33 cellular contexts compared by ENCODE assay signal in genomic region chr4:57850141-57850540, GRCh38.
"Had no signal": no experiment of that assay in that cellular context is flagged by ENCODE, and none has a peak within 500 bp of the region (broad histone marks: within the 10 kb centered on the region; RNA-seq: fewer than 3 reads in every experiment).

No MANE protein-coding gene starts in this region.

- H3K36me3 Mint-ChIP-seq: activated CD8-positive, alpha-beta memory T cell treated with anti-CD3 and anti-CD28 coated beads, Interleukin-2, amount 10 ng/mL, durations not matched to agents 7 days and 5 days; activated naive CD4-positive, alpha-beta T cell treated with anti-CD3 and anti-CD28 coated beads, Interleukin-2, amount 10 ng/mL, durations not matched to agents 7 days and 5 days; activated naive CD4-positive, alpha-beta T cell treated with anti-CD3 and anti-CD28 coated beads, Interleukin-2, amount 50 U/mL, for 24 hours; activated naive CD8-positive, alpha-beta T cell; activated naive CD8-positive, alpha-beta T cell treated with anti-CD3 and anti-CD28 coated beads, Interleukin-2, amount 10 ng/mL, durations not matched to agents 7 days and 5 days had no signal

- H3K27ac Mint-ChIP-seq: activated B cell treated with CpG ODN at 0.5 μM for 24 hours; activated CD4-positive, alpha-beta memory T cell treated with anti-CD3 and anti-CD28 coated beads, Interleukin-2, amount 10 ng/mL, durations not matched to agents 7 days and 5 days; activated CD4-positive, alpha-beta T cell treated with anti-CD3 and anti-CD28 coated beads, Interleukin-2, amount 10 ng/mL, durations not matched to agents 24 days and 14 days; activated CD8-positive, alpha-beta memory T cell treated with anti-CD3 and anti-CD28 coated beads, Interleukin-2, amount 10 ng/mL, durations not matched to agents 7 days and 5 days; activated CD8-positive, alpha-beta T cell treated with anti-CD3 and anti-CD28 coated beads, Interleukin-2, amount 10 ng/mL, durations not matched to agents 7 days and 5 days; activated naive CD4-positive, alpha-beta T cell treated with anti-CD3 and anti-CD28 coated beads, Interleukin-2, amount 10 ng/mL, durations not matched to agents 7 days and 5 days; activated naive CD4-positive, alpha-beta T cell treated with anti-CD3 and anti-CD28 coated beads, Interleukin-2, amount 50 U/mL, for 24 hours; activated naive CD8-positive, alpha-beta T cell; activated naive CD8-positive, alpha-beta T cell treated with anti-CD3 and anti-CD28 coated beads, Interleukin-2, amount 10 ng/mL, durations not matched to agents 7 days and 5 days; activated naive CD8-positive, alpha-beta T cell treated with anti-CD3 and anti-CD28 coated beads, Interleukin-2, amount 50 U/mL, for 24 hours; activated T-cell treated with anti-CD3 and anti-CD28 coated beads, Interleukin-2, amount 50 U/mL, for 24 hours; activated T-helper 2 cell treated with anti-CD3 and anti-CD28 coated beads, Interferon-gamma antibody, Interleukin-2, Interleukin-4, amounts not matched to agents 10 μg/mL and 5 μg/mL and 100 μg/mL, durations not matched to agents 14 hours and 24 hours and 36 hours; T-helper 1 cell treated with Interleukin-12 subunit alpha and Interleukin-12 subunit beta and Interleukin-4 antibody, amounts not matched to agents 30 μg/mL and 1 μg/mL, for 36 hours; T-helper 2 cell treated with Interferon-gamma antibody and Interleukin-4, amounts not matched to agents 5 μg/mL and 100 μg/mL, for 36 hours had no signal

- H3K4me1 ChIP-seq: body of pancreas, breast epithelium had no signal

- H3K4me1 Mint-ChIP-seq: activated B cell treated with CpG ODN at 0.5 μM for 24 hours; activated CD4-positive, alpha-beta memory T cell treated with anti-CD3 and anti-CD28 coated beads, Interleukin-2, amount 10 ng/mL, durations not matched to agents 7 days and 5 days; activated CD4-positive, alpha-beta T cell treated with anti-CD3 and anti-CD28 coated beads, Interleukin-2, amount 10 ng/mL, durations not matched to agents 24 days and 14 days; activated CD8-positive, alpha-beta memory T cell treated with anti-CD3 and anti-CD28 coated beads, Interleukin-2, amount 10 ng/mL, durations not matched to agents 7 days and 5 days; activated naive CD4-positive, alpha-beta T cell treated with anti-CD3 and anti-CD28 coated beads, Interleukin-2, amount 10 ng/mL, durations not matched to agents 7 days and 5 days; activated naive CD4-positive, alpha-beta T cell treated with anti-CD3 and anti-CD28 coated beads, Interleukin-2, amount 50 U/mL, for 24 hours; activated naive CD8-positive, alpha-beta T cell treated with anti-CD3 and anti-CD28 coated beads, Interleukin-2, amount 10 ng/mL, durations not matched to agents 7 days and 5 days; activated naive CD8-positive, alpha-beta T cell treated with anti-CD3 and anti-CD28 coated beads, Interleukin-2, amount 50 U/mL, for 24 hours had no signal

- H3K4me3 Mint-ChIP-seq: activated B cell treated with CpG ODN at 0.5 μM for 24 hours; activated CD4-positive, alpha-beta memory T cell treated with anti-CD3 and anti-CD28 coated beads, Interleukin-2, amount 10 ng/mL, durations not matched to agents 7 days and 5 days; activated CD4-positive, alpha-beta T cell treated with anti-CD3 and anti-CD28 coated beads, Interleukin-2, amount 10 ng/mL, durations not matched to agents 24 days and 14 days; activated CD8-positive, alpha-beta memory T cell treated with anti-CD3 and anti-CD28 coated beads, Interleukin-2, amount 10 ng/mL, durations not matched to agents 7 days and 5 days; activated CD8-positive, alpha-beta T cell treated with anti-CD3 and anti-CD28 coated beads, Interleukin-2, amount 10 ng/mL, durations not matched to agents 7 days and 5 days; activated naive CD4-positive, alpha-beta T cell treated with anti-CD3 and anti-CD28 coated beads, Interleukin-2, amount 10 ng/mL, durations not matched to agents 7 days and 5 days; activated naive CD4-positive, alpha-beta T cell treated with anti-CD3 and anti-CD28 coated beads, Interleukin-2, amount 50 U/mL, for 24 hours; activated naive CD8-positive, alpha-beta T cell; activated naive CD8-positive, alpha-beta T cell treated with anti-CD3 and anti-CD28 coated beads, Interleukin-2, amount 10 ng/mL, durations not matched to agents 7 days and 5 days; activated naive CD8-positive, alpha-beta T cell treated with anti-CD3 and anti-CD28 coated beads, Interleukin-2, amount 50 U/mL, for 24 hours; activated T-cell treated with anti-CD3 and anti-CD28 coated beads, Interleukin-2, amount 50 U/mL, for 24 hours; T-helper 1 cell treated with Interleukin-12 subunit alpha and Interleukin-12 subunit beta and Interleukin-4 antibody, amounts not matched to agents 30 μg/mL and 1 μg/mL, for 36 hours; T-helper 2 cell treated with Interferon-gamma antibody and Interleukin-4, amounts not matched to agents 5 μg/mL and 100 μg/mL, for 36 hours had no signal

- H3K9me3 Mint-ChIP-seq: activated B cell treated with CpG ODN at 0.5 μM for 24 hours; activated CD4-positive, alpha-beta memory T cell treated with anti-CD3 and anti-CD28 coated beads, Interleukin-2, amount 10 ng/mL, durations not matched to agents 7 days and 5 days; activated CD4-positive, alpha-beta T cell treated with anti-CD3 and anti-CD28 coated beads, Interleukin-2, amount 10 ng/mL, durations not matched to agents 24 days and 14 days; activated T-helper 2 cell treated with anti-CD3 and anti-CD28 coated beads, Interferon-gamma antibody, Interleukin-2, Interleukin-4, amounts not matched to agents 10 μg/mL and 5 μg/mL and 100 μg/mL, durations not matched to agents 14 hours and 24 hours and 36 hours; T-helper 1 cell treated with Interleukin-12 subunit alpha and Interleukin-12 subunit beta and Interleukin-4 antibody, amounts not matched to agents 30 μg/mL and 1 μg/mL, for 36 hours had no signal

- H3K27me3 ChIP-seq: body of pancreas, brain microvascular endothelial cell, breast epithelium had no signal

- H3K4me3 ChIP-seq: body of pancreas, breast epithelium had no signal

- DNase-seq: activated B cell treated with CpG ODN at 0.5 μM for 24 hours; activated CD4-positive, alpha-beta memory T cell treated with anti-CD3 and anti-CD28 coated beads, Interleukin-2, amount 10 ng/mL, durations not matched to agents 7 days and 5 days; activated CD4-positive, alpha-beta T cell treated with anti-CD3 and anti-CD28 coated beads for 4 hours; activated CD4-positive, alpha-beta T cell treated with anti-CD3 and anti-CD28 coated beads, Interleukin-2, amount 10 ng/mL, durations not matched to agents 24 days and 14 days; activated CD4-positive, alpha-beta T cell treated with anti-CD3 and anti-CD28 coated beads, Interleukin-2, amount 50 U/mL, for 48 hours; activated CD4-positive, CD25-positive, alpha-beta regulatory T cell treated with anti-CD3 and anti-CD28 coated beads, Interleukin-2, amount 50 U/mL, for 72 hours; activated CD8-positive, alpha-beta memory T cell treated with anti-CD3 and anti-CD28 coated beads for 24 hours; activated CD8-positive, alpha-beta memory T cell treated with anti-CD3 and anti-CD28 coated beads, Interleukin-2, amount 10 ng/mL, durations not matched to agents 7 days and 5 days; activated CD8-positive, alpha-beta memory T cell treated with anti-CD3 and anti-CD28 coated beads, Interleukin-2, amount 50 U/mL, for 48 hours; activated CD8-positive, alpha-beta T cell treated with anti-CD3 and anti-CD28 coated beads, Interleukin-2, amount 10 ng/mL, durations not matched to agents 7 days and 5 days; activated effector memory CD4-positive, alpha-beta T cell treated with Interleukin-2 at 50 U/mL for 16 hours; activated gamma-delta T cell; activated naive CD4-positive, alpha-beta T cell treated with anti-CD3 and anti-CD28 coated beads, Interleukin-2, amount 10 ng/mL, durations not matched to agents 7 days and 5 days; activated naive CD4-positive, alpha-beta T cell treated with Interleukin-2 at 50 U/mL for 16 hours; activated naive CD8-positive, alpha-beta T cell treated with anti-CD3 and anti-CD28 coated beads, Interleukin-2, amount 10 ng/mL, durations not matched to agents 7 days and 5 days; activated naive CD8-positive, alpha-beta T cell treated with anti-CD3 and anti-CD28 coated beads, Interleukin-2, amount 50 U/mL, for 24 hours; activated T-cell treated with anti-CD3 and anti-CD28 coated beads, Interleukin-2, amount 50 U/mL, for 24 hours; activated T-cell treated with anti-CD3 and anti-CD28 coated beads, Interleukin-2, amount 50 U/mL, for 48 hours; amniotic stem cell; aorta; body of pancreas; brain microvascular endothelial cell; central memory CD4-positive, alpha-beta T cell; T-helper 1 cell; T-helper 2 cell; T-helper 9 cell had no signal

- H3K27ac ChIP-seq: body of pancreas, brain microvascular endothelial cell, breast epithelium, VCaP had no signal

- H3K27me3 Mint-ChIP-seq: activated B cell treated with CpG ODN at 0.5 μM for 24 hours; activated CD4-positive, alpha-beta memory T cell treated with anti-CD3 and anti-CD28 coated beads, Interleukin-2, amount 10 ng/mL, durations not matched to agents 7 days and 5 days; activated CD4-positive, alpha-beta T cell treated with anti-CD3 and anti-CD28 coated beads, Interleukin-2, amount 10 ng/mL, durations not matched to agents 24 days and 14 days; activated CD8-positive, alpha-beta memory T cell treated with anti-CD3 and anti-CD28 coated beads, Interleukin-2, amount 10 ng/mL, durations not matched to agents 7 days and 5 days; activated naive CD4-positive, alpha-beta T cell treated with anti-CD3 and anti-CD28 coated beads, Interleukin-2, amount 10 ng/mL, durations not matched to agents 7 days and 5 days; activated naive CD4-positive, alpha-beta T cell treated with anti-CD3 and anti-CD28 coated beads, Interleukin-2, amount 50 U/mL, for 24 hours; activated naive CD8-positive, alpha-beta T cell; activated naive CD8-positive, alpha-beta T cell treated with anti-CD3 and anti-CD28 coated beads, Interleukin-2, amount 10 ng/mL, durations not matched to agents 7 days and 5 days; activated naive CD8-positive, alpha-beta T cell treated with anti-CD3 and anti-CD28 coated beads, Interleukin-2, amount 50 U/mL, for 24 hours; activated T-cell treated with anti-CD3 and anti-CD28 coated beads, Interleukin-2, amount 50 U/mL, for 24 hours had no signal

- H3K9me3 ChIP-seq: body of pancreas had no signal
